Comparison of ENCODE assay signal across 15 cellular contexts in genomic region chr2:16522031-16522818, GRCh38.
DNase-seq lines count a peak whose midpoint lies in the region; ATAC-seq and TF ChIP-seq lines count a peak whose summit lies in the region.
"Had no signal": no experiment of that assay in that cellular context is flagged by ENCODE, and none has a peak within 500 bp of the region (broad histone marks: within the 10 kb centered on the region; RNA-seq: fewer than 3 reads in every experiment).

No MANE protein-coding gene starts in this region.

- no peak overlapping the region for H3K27ac ChIP-seq in GM23338 (ENCODE audit: low read depth)
- no peak overlapping the region for H3K27ac ChIP-seq in brain microvascular endothelial cell
- H3K27ac ChIP-seq in trophoblast cell (ENCODE audit: low read depth, low read length), result no peak overlapping the region
- H3K27ac ChIP-seq in MM.1S (ENCODE audit: low read length), result no peak overlapping the region
- H3K27ac ChIP-seq: C4-2B had no signal

- H3K4me1 ChIP-seq in GM23338 (ENCODE audit: insufficient read depth) (no peaks in the 10 kb centered on the region), trophoblast cell (ENCODE audit: control insufficient read depth in 1 of 2, insufficient read depth in 2 of 2, low read length in 2 of 2) (peaks cover 0 to 2% of the 10 kb centered on the region in 2 experiments), MM.1S (ENCODE audit: low read length) (no peaks in the 10 kb centered on the region)
- H3K4me1 ChIP-seq: Caco-2 had no signal

- H2BK120ac ChIP-seq in trophoblast cell (ENCODE audit: insufficient read depth, low read length, poor library complexity), result no peak overlapping the region

- ATAC-seq in GM23338, result no peak
- ATAC-seq: GM12878 had no signal

- in situ Hi-C loops in brain microvascular endothelial cell (cut with HindIII; ENCODE audit: low pct_ligation_motif_present, low sequenced_read_pairs), result no loop called here

- no peak for TF ChIP-seq CTCF in GM23338 (conservative IDR thresholded peaks at IDR 0.05; ENCODE audit: low read depth in 2 of 2)
- no peak for TF ChIP-seq CTCF in brain microvascular endothelial cell (IDR thresholded peaks at IDR 0.05; ENCODE audit: low read depth, low read length, missing control alignments)
- no peak for TF ChIP-seq CTCF in MM.1S (IDR thresholded peaks at IDR 0.05; ENCODE audit: low read length)

- H3K9me3 ChIP-seq in trophoblast cell (ENCODE audit: insufficient read depth, low read depth, low read length) (peaks cover 1% of the 10 kb centered on the region), MM.1S (replicated peaks; ENCODE audit: insufficient read depth, low read length) (no peaks in the 10 kb centered on the region)
- H3K9me3 ChIP-seq: Caco-2 had no signal

- no peak overlapping the region for H3K4ac ChIP-seq in trophoblast cell (ENCODE audit: low read depth, low read length)

- no peaks in the 10 kb centered on the region for H3F3A ChIP-seq in GM23338 (replicated peaks; ENCODE audit: low read depth)
- H3F3A ChIP-seq in MM.1S (ENCODE audit: insufficient read depth, low read length), result no peaks in the 10 kb centered on the region

- no peak overlapping the region for H3K18ac ChIP-seq in trophoblast cell (ENCODE audit: low read length)

- H4K20me1 ChIP-seq in GM23338 (replicated peaks; ENCODE audit: insufficient read depth), result no peaks in the 10 kb centered on the region
- no peaks in the 10 kb centered on the region for H4K20me1 ChIP-seq in MM.1S (ENCODE audit: insufficient read depth, low read length)

- H3K27me3 Mint-ChIP-seq in GM23338 (ENCODE audit: insufficient read depth, low read depth, poor library complexity), result peaks cover 2% of the 10 kb centered on the region

- no peak overlapping the region for H4K12ac ChIP-seq in trophoblast cell (ENCODE audit: low read depth, low read length)

- no peak overlapping the region for H4K8ac ChIP-seq in trophoblast cell (ENCODE audit: low read depth, low read length)

- no peak overlapping the region for H2AK5ac ChIP-seq in trophoblast cell (ENCODE audit: low read length)

- peak overlapping the region; percentile 40 for H3K14ac ChIP-seq in trophoblast cell (ENCODE audit: low read length)

- H3K4me2 ChIP-seq in GM23338 (no peak overlapping the region), trophoblast cell (ENCODE audit: low read length) (no peak overlapping the region), MM.1S (ENCODE audit: low read depth, low read length) (no peak overlapping the region)

- no peak overlapping the region for H3K23ac ChIP-seq in trophoblast cell (ENCODE audit: low read length)

- no peak overlapping the region for H3K27ac Mint-ChIP-seq in GM23338

- no peak overlapping the region for H2BK12ac ChIP-seq in trophoblast cell (ENCODE audit: low read length)

- H3K4me3 ChIP-seq in GM23338, result no peak overlapping the region
- H3K4me3 ChIP-seq in brain microvascular endothelial cell (ENCODE audit: low read depth, low read length), result no peak overlapping the region
- H3K4me3 ChIP-seq in trophoblast cell (ENCODE audit: low read depth, low read length), result no peak overlapping the region
- no peak overlapping the region for H3K4me3 ChIP-seq in MM.1S (ENCODE audit: low read length)
- H3K4me3 ChIP-seq: GM12878 had no signal

- no peak overlapping the region for H2BK5ac ChIP-seq in trophoblast cell (ENCODE audit: low read depth, low read length, poor library complexity)

- peaks cover 8% of the 10 kb centered on the region for H3K4me1 Mint-ChIP-seq in GM23338

- H3K27me3 ChIP-seq in GM23338 (ENCODE audit: insufficient read depth) (no peaks in the 10 kb centered on the region), brain microvascular endothelial cell (replicated peaks) (no peaks in the 10 kb centered on the region), trophoblast cell (ENCODE audit: insufficient read depth, low read length) (no peaks in the 10 kb centered on the region), MM.1S (replicated peaks; ENCODE audit: insufficient read depth, low read length) (no peaks in the 10 kb centered on the region)

- no peak overlapping the region for H4K91ac ChIP-seq in trophoblast cell (ENCODE audit: low read depth, low read length)

- H3K36me3 ChIP-seq in GM23338 (ENCODE audit: insufficient read depth), result no peaks in the 10 kb centered on the region
- no peaks in the 10 kb centered on the region for H3K36me3 ChIP-seq in brain microvascular endothelial cell (replicated peaks)
- no peaks in the 10 kb centered on the region for H3K36me3 ChIP-seq in trophoblast cell (ENCODE audit: control insufficient read depth in 1 of 2, insufficient read depth in 2 of 2, low read length in 2 of 2)
- H3K36me3 ChIP-seq in MM.1S (replicated peaks; ENCODE audit: insufficient read depth, low read length), result no peaks in the 10 kb centered on the region

- no peak for DNase-seq in GM23338 (ENCODE audit: low spot score)
- DNase-seq in brain microvascular endothelial cell, result peak; percentile 32
- peak; percentile 8 for DNase-seq in iris pigment epithelial cell (ENCODE audit: low read depth)
- no peak for DNase-seq in trophoblast cell
- DNase-seq in NCI-H2171 treated with DMSO at 0.1 percent for 48 hours (lab: John Stamatoyannopoulos, UW), result no peak
- no peak for DNase-seq in kidney tubule cell (ENCODE audit: low spot score)
- DNase-seq in NCI-H2029 treated with DMSO at 0.1 percent for 48 hours (lab: John Stamatoyannopoulos, UW), result no peak
- no peak for DNase-seq in MM.1S
- DNase-seq: Caco-2, MV-4-11, NCI-H1436, NCI-H2081, NCI-H226 had no signal

- no peaks in the 10 kb centered on the region for H3K36me3 Mint-ChIP-seq in GM23338 (ENCODE audit: low read depth)

- H3K9me3 Mint-ChIP-seq in GM23338, result no peaks in the 10 kb centered on the region; the same call in 2 of the 3 replicates

- peak overlapping the region; percentile 50; the same call in 1 of the 2 replicates for H2AFZ ChIP-seq in GM23338
- no peak overlapping the region for H2AFZ ChIP-seq in trophoblast cell (ENCODE audit: insufficient read depth, low read length, poor library complexity)
- H2AFZ ChIP-seq in MM.1S (ENCODE audit: low read length), result no peak overlapping the region

- H3K9me2 ChIP-seq in GM23338 (ENCODE audit: insufficient read depth) (0 out of 2 replicates have a peak, but pooled peaks cover 3% of the 10 kb centered on the region), MM.1S (replicated peaks; ENCODE audit: insufficient read depth, low read length) (no peaks in the 10 kb centered on the region)

- H3K79me2 ChIP-seq in GM23338 (replicated peaks; ENCODE audit: insufficient read depth) (no peaks in the 10 kb centered on the region), trophoblast cell (ENCODE audit: control insufficient read depth, insufficient read depth, low read length, poor library complexity) (no peaks in the 10 kb centered on the region), MM.1S (ENCODE audit: low read length) (no peaks in the 10 kb centered on the region)

- H3K9ac ChIP-seq in trophoblast cell (ENCODE audit: low read length) (no peak overlapping the region), MM.1S (ENCODE audit: low read length) (no peak overlapping the region)

- H3K4me3 Mint-ChIP-seq in GM23338, result no peak overlapping the region

- H3K79me1 ChIP-seq in trophoblast cell (ENCODE audit: low read length), result no peaks in the 10 kb centered on the region

- WGBS in trophoblast cell (ENCODE audit: extremely low coverage, insufficient coverage, insufficient read length), result no CpG with 5 or more reads among the region's 13 CpGs

TF ChIP-seq in GM23338, 12 proteins besides CTCF, POLR2A, EP300 and RAD21:
- no peak for TF ChIP-seq EZH2phosphoT487 (IDR thresholded peaks at IDR 0.05; ENCODE audit: unreplicated experiment)
- no peak for TF ChIP-seq JUNB (IDR thresholded peaks at IDR 0.05; ENCODE audit: unreplicated experiment)
- TF ChIP-seq ZNF331 (CRISPR knock-in tag; IDR thresholded peaks at IDR 0.05; ENCODE audit: low read depth), result no peak
TF ChIP-seq in GM23338: peak in this region for 0.

Comparison
In these comparisons a context has a peak if more than half of its experiments do, and no peak if none do; other contexts are left out.
1. DNase-seq: peak in brain microvascular endothelial cell (single experiment) and iris pigment epithelial cell (single experiment); none in GM23338 (single experiment), trophoblast cell (0 of 2), NCI-H2171 treated with DMSO at 0.1 percent for 48 hours (single experiment), kidney tubule cell (single experiment), NCI-H2029 treated with DMSO at 0.1 percent for 48 hours (single experiment) and MM.1S (single experiment).